Comparison of ENCODE assay signal across 9 cellular contexts in the genomic region with DNA sequence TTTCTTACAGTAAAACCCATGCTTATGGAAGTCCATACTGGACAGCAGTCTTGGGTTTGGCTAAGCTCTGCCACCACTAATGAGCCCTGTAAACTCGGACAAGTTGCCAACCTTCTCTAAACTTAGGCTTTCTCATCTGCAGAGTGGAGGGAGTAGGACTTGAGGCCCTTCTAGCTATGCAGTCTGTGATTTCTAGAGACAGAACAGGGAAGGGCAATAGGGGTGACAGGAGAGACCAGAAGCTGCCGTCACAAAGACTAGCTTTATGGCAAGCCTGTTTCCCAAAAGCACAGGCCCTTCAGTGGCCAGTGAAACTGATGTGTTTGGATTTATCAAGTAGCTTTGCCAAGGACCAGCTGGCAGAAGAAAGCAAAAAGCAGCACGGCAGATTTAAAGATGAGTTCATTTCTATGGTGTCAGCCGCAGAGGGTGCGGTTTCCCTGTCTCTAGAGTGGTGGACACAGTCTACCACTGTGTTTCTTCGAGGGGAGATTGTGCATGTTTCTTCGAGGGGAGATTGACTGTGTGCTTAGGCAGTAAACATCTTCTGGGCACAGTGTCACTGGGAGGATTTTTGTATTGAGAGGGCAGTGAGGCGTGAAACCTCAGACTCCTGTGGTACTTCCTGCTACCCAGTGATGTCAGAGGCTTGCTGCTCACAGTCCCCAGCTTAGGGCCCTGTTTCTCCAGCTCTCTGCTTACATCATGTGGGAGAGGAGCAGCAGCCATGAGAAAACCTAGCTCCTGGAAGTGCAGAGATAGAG.
A peak's percentile ranks its signal among the peaks of the same experiment; 100 is the strongest.
DNase-seq lines count a peak whose midpoint lies in the region; ATAC-seq and TF ChIP-seq lines count a peak whose summit lies in the region.
"Had no signal": no experiment of that assay in that cellular context is flagged by ENCODE, and none has a peak within 500 bp of the region (broad histone marks: within the 10 kb centered on the region; RNA-seq: fewer than 3 reads in every experiment).

No MANE protein-coding gene starts in this region.

- no peaks in the 10 kb centered on the region for H3F3A ChIP-seq in MM.1S (ENCODE audit: insufficient read depth, low read length)

- peak; percentile 100 for ATAC-seq in GM18867 (IDR thresholded peaks at IDR 0.05; ENCODE audit: unreplicated experiment)
- ATAC-seq in HG02981 (IDR thresholded peaks at IDR 0.05; ENCODE audit: unreplicated experiment): peak; percentile 97
- no peak for ATAC-seq in activated CD8-positive, alpha-beta memory T cell treated with anti-CD3 and anti-CD28 coated beads, Interleukin-2, amount 10 ng/mL, durations not matched to agents 7 days and 5 days

- 33 to 52% methylated on average over 8 of the region's 8 CpGs for WGBS in esophagus, 2 donors

- no peak overlapping the region for H3K9ac ChIP-seq in MM.1S (ENCODE audit: low read length)

- H4K20me1 ChIP-seq in MM.1S (ENCODE audit: insufficient read depth, low read length): no peaks in the 10 kb centered on the region

- H3K9me3 ChIP-seq in esophagus (ENCODE audit: control insufficient read depth in 2 of 2, insufficient read depth in 1 of 2, low read depth in 1 of 2, low read length in 1 of 2): no peaks in the 10 kb centered on the region
- no peaks in the 10 kb centered on the region for H3K9me3 ChIP-seq in MM.1S (replicated peaks; ENCODE audit: insufficient read depth, low read length)

- CTCF ChIA-PET in activated CD8-positive, alpha-beta memory T cell treated with anti-CD3 and anti-CD28 coated beads, Interleukin-2, amount 10 ng/mL, durations not matched to agents 7 days and 5 days (lab: Charles Lee): no interaction called here

- H3K4me2 ChIP-seq in MM.1S (ENCODE audit: low read depth, low read length): no peak overlapping the region

- H3K4me3 ChIP-seq in AG10803 (ENCODE audit: low read length) (no peak overlapping the region), esophagus (ENCODE audit: low read depth in 1 of 2, low read length in 2 of 2) (no peak overlapping the region), MM.1S (ENCODE audit: low read length) (no peak overlapping the region)

- H2AFZ ChIP-seq in MM.1S (ENCODE audit: low read length): no peak overlapping the region

- H3K27ac Mint-ChIP-seq in activated CD8-positive, alpha-beta memory T cell treated with anti-CD3 and anti-CD28 coated beads, Interleukin-2, amount 10 ng/mL, durations not matched to agents 7 days and 5 days: no peak overlapping the region
- H3K27ac Mint-ChIP-seq: dendritic cell treated with granulocyte-macrophage colony-stimulating factor and Interleukin-4, amounts not matched to agents 40 ng/mL and 50 ng/mL, for 4 days had no signal

- H3K36me3 ChIP-seq in esophagus (ENCODE audit: control insufficient read depth in 2 of 2, insufficient read depth in 2 of 2, low read length in 1 of 2) (no peaks in the 10 kb centered on the region), MM.1S (replicated peaks; ENCODE audit: insufficient read depth, low read length) (no peaks in the 10 kb centered on the region)

- H3K27me3 Mint-ChIP-seq in activated CD8-positive, alpha-beta memory T cell treated with anti-CD3 and anti-CD28 coated beads, Interleukin-2, amount 10 ng/mL, durations not matched to agents 7 days and 5 days: peaks cover 8% of the 10 kb centered on the region
- H3K27me3 Mint-ChIP-seq: dendritic cell treated with granulocyte-macrophage colony-stimulating factor and Interleukin-4, amounts not matched to agents 40 ng/mL and 50 ng/mL, for 4 days had no signal

- no peaks in the 10 kb centered on the region for H3K36me3 Mint-ChIP-seq in activated CD8-positive, alpha-beta memory T cell treated with anti-CD3 and anti-CD28 coated beads, Interleukin-2, amount 10 ng/mL, durations not matched to agents 7 days and 5 days

- no peaks in the 10 kb centered on the region for H3K27me3 ChIP-seq in esophagus (ENCODE audit: control insufficient read depth in 1 of 2, insufficient read depth in 2 of 2, low read length in 2 of 2)
- no peaks in the 10 kb centered on the region for H3K27me3 ChIP-seq in MM.1S (replicated peaks; ENCODE audit: insufficient read depth, low read length)

- H3K9me3 Mint-ChIP-seq in activated CD8-positive, alpha-beta memory T cell treated with anti-CD3 and anti-CD28 coated beads, Interleukin-2, amount 10 ng/mL, durations not matched to agents 7 days and 5 days (ENCODE audit: low read depth): no peaks in the 10 kb centered on the region
- H3K9me3 Mint-ChIP-seq: dendritic cell treated with granulocyte-macrophage colony-stimulating factor and Interleukin-4, amounts not matched to agents 40 ng/mL and 50 ng/mL, for 4 days had no signal

- no peaks in the 10 kb centered on the region for H3K79me2 ChIP-seq in MM.1S (ENCODE audit: low read length)

- H3K9me2 ChIP-seq in MM.1S (replicated peaks; ENCODE audit: insufficient read depth, low read length): no peaks in the 10 kb centered on the region

- H3K4me3 Mint-ChIP-seq in activated CD8-positive, alpha-beta memory T cell treated with anti-CD3 and anti-CD28 coated beads, Interleukin-2, amount 10 ng/mL, durations not matched to agents 7 days and 5 days: no peak overlapping the region
- H3K4me3 Mint-ChIP-seq: dendritic cell treated with granulocyte-macrophage colony-stimulating factor and Interleukin-4, amounts not matched to agents 40 ng/mL and 50 ng/mL, for 4 days had no signal

- peak overlapping the region; percentile 10 to 62 for H3K27ac ChIP-seq in esophagus (ENCODE audit: low read depth in 2 of 2, low read length in 1 of 2)
- no peak overlapping the region for H3K27ac ChIP-seq in MM.1S (ENCODE audit: low read length)

- H3K4me1 ChIP-seq in esophagus (ENCODE audit: control insufficient read depth in 2 of 2, insufficient read depth in 2 of 2, low read length in 1 of 2): peaks cover 2 to 5% of the 10 kb centered on the region in 2 donors
- no peaks in the 10 kb centered on the region for H3K4me1 ChIP-seq in MM.1S (ENCODE audit: low read length)

- peaks cover 4% of the 10 kb centered on the region for H3K4me1 Mint-ChIP-seq in activated CD8-positive, alpha-beta memory T cell treated with anti-CD3 and anti-CD28 coated beads, Interleukin-2, amount 10 ng/mL, durations not matched to agents 7 days and 5 days

- DNase-seq in AG10803 (ENCODE audit: low read depth) (peak; percentile 74), NCI-H526 (lab: John Stamatoyannopoulos, UW) (peak; percentile 47 to 57), pons (ENCODE audit: low spot score) (peak; percentile 36), MM.1S (no peak)
- DNase-seq in activated CD8-positive, alpha-beta memory T cell treated with anti-CD3 and anti-CD28 coated beads, Interleukin-2, amount 10 ng/mL, durations not matched to agents 7 days and 5 days: no peak

- TF ChIP-seq CTCF in AG10803 (conservative IDR thresholded peaks at IDR 0.05; ENCODE audit: low read length): no peak
- TF ChIP-seq CTCF in MM.1S (IDR thresholded peaks at IDR 0.05; ENCODE audit: low read length): no peak

Comparison
In these comparisons a context has a peak if more than half of its experiments do, and no peak if none do; other contexts are left out.
1. DNase-seq: peak in AG10803 (single experiment), NCI-H526 (2 of 2) and pons (single experiment); none in activated CD8-positive, alpha-beta memory T cell treated with anti-CD3 and anti-CD28 coated beads, Interleukin-2, amount 10 ng/mL, durations not matched to agents 7 days and 5 days (single experiment) and MM.1S (single experiment).